In genomic region chr6:54737247-54737646, GRCh38 we compare ENCODE assay signal across 9 cellular contexts.
A peak's percentile ranks its signal among the peaks of the same experiment; 100 is the strongest.
DNase-seq lines count a peak whose midpoint lies in the region; ATAC-seq and TF ChIP-seq lines count a peak whose summit lies in the region.
"Had no signal": no experiment of that assay in that cellular context is flagged by ENCODE, and none has a peak within 500 bp of the region (broad histone marks: within the 10 kb centered on the region; RNA-seq: fewer than 3 reads in every experiment).

No MANE protein-coding gene starts in this region.

- no peaks in the 10 kb centered on the region for H3K4me1 Mint-ChIP-seq in Caco-2 (ENCODE audit: low read depth, unreplicated experiment)
- no peaks in the 10 kb centered on the region for H3K4me1 Mint-ChIP-seq in activated naive CD4-positive, alpha-beta T cell treated with anti-CD3 and anti-CD28 coated beads, Interleukin-2, amount 10 ng/mL, durations not matched to agents 7 days and 5 days

- CTCF ChIA-PET in Caco-2 (lab: Charles Lee) = interaction anchor here (1.6 kb wide), 1 partner anchor 20 kb away, joined by 5 read pairs; no protein-coding TSS in a partner anchor
- CTCF ChIA-PET in activated naive CD4-positive, alpha-beta T cell treated with anti-CD3 and anti-CD28 coated beads, Interleukin-2, amount 10 ng/mL, durations not matched to agents 7 days and 5 days (lab: Charles Lee) = interaction anchor here (1.0 kb wide), 1 partner anchor 18 kb away, joined by 3 read pairs; no protein-coding TSS in a partner anchor

- H3K36me3 Mint-ChIP-seq in Caco-2 (ENCODE audit: insufficient read depth, unreplicated experiment) = no peaks in the 10 kb centered on the region
- H3K36me3 Mint-ChIP-seq in activated naive CD4-positive, alpha-beta T cell treated with anti-CD3 and anti-CD28 coated beads, Interleukin-2, amount 10 ng/mL, durations not matched to agents 7 days and 5 days = no peaks in the 10 kb centered on the region

- H3K4me3 Mint-ChIP-seq in Caco-2 (ENCODE audit: unreplicated experiment) = no peak overlapping the region
- no peak overlapping the region for H3K4me3 Mint-ChIP-seq in activated naive CD4-positive, alpha-beta T cell treated with anti-CD3 and anti-CD28 coated beads, Interleukin-2, amount 10 ng/mL, durations not matched to agents 7 days and 5 days

- no peak overlapping the region for H3K27ac Mint-ChIP-seq in Caco-2 (ENCODE audit: unreplicated experiment)
- no peak overlapping the region for H3K27ac Mint-ChIP-seq in activated naive CD4-positive, alpha-beta T cell treated with anti-CD3 and anti-CD28 coated beads, Interleukin-2, amount 10 ng/mL, durations not matched to agents 7 days and 5 days

- no peaks in the 10 kb centered on the region for H3K27me3 Mint-ChIP-seq in Caco-2 (ENCODE audit: insufficient read depth, unreplicated experiment)
- H3K27me3 Mint-ChIP-seq in activated naive CD4-positive, alpha-beta T cell treated with anti-CD3 and anti-CD28 coated beads, Interleukin-2, amount 10 ng/mL, durations not matched to agents 7 days and 5 days = no peaks in the 10 kb centered on the region

- intact Hi-C loops in Caco-2 (cut with micrococcal nuclease; ENCODE audit: unreplicated experiment) = no loop called here

- peak; percentile 23 to 33 for TF ChIP-seq CTCF in Caco-2 (IDR thresholded peaks at IDR 0.05; ENCODE audit: insufficient read depth in 1 of 2, low read depth in 1 of 2, low read length in 1 of 2, severe bottlenecking in 1 of 2, unreplicated experiment in 1 of 2)
- peak; percentile 37; the same call in 1 of the 2 replicates for TF ChIP-seq CTCF in LNCaP clone FGC (IDR thresholded peaks at IDR 0.05; ENCODE audit: control insufficient read depth, extremely low read depth, insufficient read depth)
- TF ChIP-seq CTCF in fibroblast of pulmonary artery (IDR thresholded peaks at IDR 0.05; ENCODE audit: low read length, missing control alignments) = peak; percentile 32

- BruUV-seq in Caco-2 (replicated peaks; lab: Mats Ljungman, UMichigan) = no TSS peak

- H3K36me3 ChIP-seq in Caco-2 (ENCODE audit: control insufficient read depth, insufficient read depth, low read length) = no peaks in the 10 kb centered on the region

- POLR2A ChIA-PET in Caco-2 (lab: Charles Lee) = no interaction called here

- DNase-seq in Caco-2 = peak in 1 of 2 experiments; percentile 42
- DNase-seq in LNCaP clone FGC (ENCODE audit: low read depth) = no peak
- no peak for DNase-seq in fibroblast of pulmonary artery (ENCODE audit: low read depth)
- DNase-seq in inferior parietal cortex (ENCODE audit: extremely low spot score) = no peak
- DNase-seq in activated naive CD4-positive, alpha-beta T cell treated with anti-CD3 and anti-CD28 coated beads, Interleukin-2, amount 10 ng/mL, durations not matched to agents 7 days and 5 days = no peak
- DNase-seq in activated T-cell treated with anti-CD3 and anti-CD28 coated beads, Interleukin-2, amount 50 U/mL, for 1 hour = no peak
- DNase-seq: NCI-H1105 treated with DMSO at 0.1 percent for 48 hours had no signal

- H3K4me3 ChIP-seq in Caco-2 (ENCODE audit: low read depth, low read length) (no peak overlapping the region), LNCaP clone FGC (ENCODE audit: low read depth, low read length) (no peak overlapping the region), fibroblast of pulmonary artery (replicated peaks; ENCODE audit: low read depth, low read length) (no peak overlapping the region)

- no peaks in the 10 kb centered on the region for H3K27me3 ChIP-seq in Caco-2 (replicated peaks; ENCODE audit: control insufficient read depth, insufficient read depth, low read length)

- H3K9me3 ChIP-seq in Caco-2 = peaks cover 8% of the 10 kb centered on the region

- ATAC-seq in GM18907 (IDR thresholded peaks at IDR 0.05; ENCODE audit: unreplicated experiment) (peak; percentile 66), GM21423 (IDR thresholded peaks at IDR 0.05; ENCODE audit: unreplicated experiment) (no peak)

- H3K9me3 Mint-ChIP-seq in Caco-2 (ENCODE audit: unreplicated experiment) = peaks cover 11% of the 10 kb centered on the region
- H3K9me3 Mint-ChIP-seq in activated naive CD4-positive, alpha-beta T cell treated with anti-CD3 and anti-CD28 coated beads, Interleukin-2, amount 10 ng/mL, durations not matched to agents 7 days and 5 days = peaks cover 3% of the 10 kb centered on the region

- no peaks in the 10 kb centered on the region for H3K4me1 ChIP-seq in Caco-2
